In genomic region chr1:93239862-93240261, GRCh38 we compare ENCODE assay signal across 29 cellular contexts.
"Had no signal": no experiment of that assay in that cellular context is flagged by ENCODE, and none has a peak within 500 bp of the region (broad histone marks: within the 10 kb centered on the region; RNA-seq: fewer than 3 reads in every experiment).

No MANE protein-coding gene starts in this region.

- H3K36me3 ChIP-seq: ascending aorta, cardiac muscle cell had no signal

- H3K27ac ChIP-seq: ascending aorta, cardiac muscle cell, WERI-Rb-1 had no signal

- DNase-seq: activated CD4-positive, alpha-beta memory T cell treated with anti-CD3 and anti-CD28 coated beads, Interleukin-2, amount 10 ng/mL, durations not matched to agents 7 days and 5 days; activated CD4-positive, alpha-beta T cell treated with anti-CD3 and anti-CD28 coated beads for 1 hour; activated CD4-positive, alpha-beta T cell treated with anti-CD3 and anti-CD28 coated beads for 36 hours; activated CD4-positive, alpha-beta T cell treated with anti-CD3 and anti-CD28 coated beads for 48 hours; activated CD4-positive, alpha-beta T cell treated with anti-CD3 and anti-CD28 coated beads, Interleukin-2, amount 10 ng/mL, durations not matched to agents 7 days and 5 days; activated CD4-positive, alpha-beta T cell treated with anti-CD3 and anti-CD28 coated beads, Interleukin-2, amount 50 U/mL, for 48 hours; activated CD4-positive, CD25-positive, alpha-beta regulatory T cell; activated CD8-positive, alpha-beta memory T cell treated with anti-CD3 and anti-CD28 coated beads for 24 hours; activated CD8-positive, alpha-beta memory T cell treated with anti-CD3 and anti-CD28 coated beads, Interleukin-2, amount 10 ng/mL, durations not matched to agents 7 days and 5 days; activated CD8-positive, alpha-beta memory T cell treated with anti-CD3 and anti-CD28 coated beads, Interleukin-2, amount 50 U/mL, for 48 hours; activated CD8-positive, alpha-beta T cell treated with anti-CD3 and anti-CD28 coated beads, Interleukin-2, amount 10 ng/mL, durations not matched to agents 7 days and 5 days; activated effector memory CD4-positive, alpha-beta T cell treated with Interleukin-2 at 50 U/mL for 16 hours; activated gamma-delta T cell; activated naive CD4-positive, alpha-beta T cell treated with anti-CD3 and anti-CD28 coated beads, Interleukin-2, amount 10 ng/mL, durations not matched to agents 7 days and 5 days; activated naive CD4-positive, alpha-beta T cell treated with Interleukin-2 at 50 U/mL for 16 hours; activated naive CD8-positive, alpha-beta T cell treated with anti-CD3 and anti-CD28 coated beads, Interleukin-2, amount 10 ng/mL, durations not matched to agents 7 days and 5 days; activated naive CD8-positive, alpha-beta T cell treated with anti-CD3 and anti-CD28 coated beads, Interleukin-2, amount 50 U/mL, for 24 hours; activated T-cell treated with anti-CD3 and anti-CD28 coated beads, Interleukin-2, amount 50 U/mL, for 24 hours; activated T-cell treated with anti-CD3 and anti-CD28 coated beads, Interleukin-2, amount 50 U/mL, for 48 hours; amygdala; anterior cingulate cortex; caudate nucleus; cerebellar nuclear complex; T-helper 1 cell; T-helper 2 cell; T-helper 9 cell; WERI-Rb-1 had no signal

- H3K27me3 ChIP-seq: ascending aorta, cardiac muscle cell had no signal

- H3K9me3 ChIP-seq: ascending aorta had no signal

- H3K4me1 ChIP-seq: ascending aorta had no signal

- H3K4me3 ChIP-seq: ascending aorta, cardiac muscle cell had no signal
